In genomic region chr6:36380166-36380565, GRCh38 we compare ENCODE assay signal across 22 cellular contexts. TPM values are rescaled to one million over a fixed set of nuclear protein-coding genes. Genes with fewer than 3 reads are reported as not detected.
A peak's percentile ranks its signal among the peaks of the same experiment; 100 is the strongest.
DNase-seq lines count a peak whose midpoint lies in the region; ATAC-seq lines count a peak whose summit lies in the region.
"Had no signal": no experiment of that assay in that cellular context is flagged by ENCODE, and none has a peak within 500 bp of the region (broad histone marks: within the 10 kb centered on the region; RNA-seq: fewer than 3 reads in every experiment).

No MANE protein-coding gene starts in this region.

- peaks cover 13% of the 10 kb centered on the region for H3K36me3 Mint-ChIP-seq in activated naive CD8-positive, alpha-beta T cell treated with anti-CD3 and anti-CD28 coated beads, Interleukin-2, amount 10 ng/mL, durations not matched to agents 7 days and 5 days
- H3K36me3 Mint-ChIP-seq in activated naive CD8-positive, alpha-beta T cell treated with anti-CD3 and anti-CD28 coated beads for 36 hours, result no peaks in the 10 kb centered on the region
- peaks cover 5% of the 10 kb centered on the region for H3K36me3 Mint-ChIP-seq in activated CD4-positive, alpha-beta memory T cell treated with anti-CD3 and anti-CD28 coated beads for 36 hours
- no peaks in the 10 kb centered on the region for H3K36me3 Mint-ChIP-seq in activated T-helper 17 cell treated with anti-CD3 and anti-CD28 coated beads, Interleukin-2, amount 50 U/mL, for 72 hours (ENCODE audit: low read depth)
- peaks cover 4% of the 10 kb centered on the region for H3K36me3 Mint-ChIP-seq in effector memory CD8-positive, alpha-beta T cell (ENCODE audit: insufficient read depth)
- no peaks in the 10 kb centered on the region for H3K36me3 Mint-ChIP-seq in activated naive CD4-positive, alpha-beta T cell treated with anti-CD3 and anti-CD28 coated beads, Interleukin-2, amount 50 U/mL, for 72 hours

- peak overlapping the region; percentile 15 for H3K27ac Mint-ChIP-seq in activated naive CD8-positive, alpha-beta T cell treated with anti-CD3 and anti-CD28 coated beads, Interleukin-2, amount 10 ng/mL, durations not matched to agents 7 days and 5 days
- H3K27ac Mint-ChIP-seq in activated naive CD8-positive, alpha-beta T cell treated with anti-CD3 and anti-CD28 coated beads for 36 hours, result no peak overlapping the region
- H3K27ac Mint-ChIP-seq in activated CD4-positive, alpha-beta memory T cell treated with anti-CD3 and anti-CD28 coated beads for 36 hours, result no peak overlapping the region
- H3K27ac Mint-ChIP-seq in activated T-helper 17 cell treated with anti-CD3 and anti-CD28 coated beads, Interleukin-2, amount 50 U/mL, for 72 hours, result peak overlapping the region; percentile 13
- no peak overlapping the region for H3K27ac Mint-ChIP-seq in effector memory CD8-positive, alpha-beta T cell
- H3K27ac Mint-ChIP-seq in activated naive CD4-positive, alpha-beta T cell treated with anti-CD3 and anti-CD28 coated beads, Interleukin-2, amount 50 U/mL, for 72 hours, result no peak overlapping the region
- H3K27ac Mint-ChIP-seq: B cell had no signal

- CTCF ChIA-PET in activated CD4-positive, alpha-beta memory T cell treated with anti-CD3 and anti-CD28 coated beads for 36 hours (lab: Charles Lee), result interaction anchor here (0.7 to 1.4 kb wide), 4 partner anchors 15 to 379 kb away, joined by 3 to 7 read pairs (median 3); no protein-coding TSS in a partner anchor

- DNase-seq in activated naive CD8-positive, alpha-beta T cell treated with anti-CD3 and anti-CD28 coated beads, Interleukin-2, amount 10 ng/mL, durations not matched to agents 7 days and 5 days, result no peak
- no peak for DNase-seq in activated naive CD8-positive, alpha-beta T cell treated with anti-CD3 and anti-CD28 coated beads for 36 hours
- DNase-seq in activated CD4-positive, alpha-beta memory T cell treated with anti-CD3 and anti-CD28 coated beads for 36 hours, result peak; percentile 7
- peak; percentile 70 for DNase-seq in posterior vena cava (ENCODE audit: low spot score)
- DNase-seq in effector memory CD8-positive, alpha-beta T cell, result no peak
- DNase-seq in islet precursor cell, result no peak
- no peak for DNase-seq in activated naive CD4-positive, alpha-beta T cell treated with anti-CD3 and anti-CD28 coated beads, Interleukin-2, amount 50 U/mL, for 72 hours (ENCODE audit: low spot score in 2 of 2)
- DNase-seq: Calu3; CD4-positive, alpha-beta memory T cell; COR-L47; DMS53; DMS79 treated with DMSO at 0.1 percent for 48 hours; GM23248; H9 had no signal

- H3K9me3 Mint-ChIP-seq in activated naive CD8-positive, alpha-beta T cell treated with anti-CD3 and anti-CD28 coated beads, Interleukin-2, amount 10 ng/mL, durations not matched to agents 7 days and 5 days, result no peaks in the 10 kb centered on the region
- H3K9me3 Mint-ChIP-seq in activated naive CD8-positive, alpha-beta T cell treated with anti-CD3 and anti-CD28 coated beads for 36 hours, result no peaks in the 10 kb centered on the region
- no peaks in the 10 kb centered on the region for H3K9me3 Mint-ChIP-seq in activated CD4-positive, alpha-beta memory T cell treated with anti-CD3 and anti-CD28 coated beads for 36 hours
- H3K9me3 Mint-ChIP-seq in activated T-helper 17 cell treated with anti-CD3 and anti-CD28 coated beads, Interleukin-2, amount 50 U/mL, for 72 hours, result no peaks in the 10 kb centered on the region
- H3K9me3 Mint-ChIP-seq in effector memory CD8-positive, alpha-beta T cell, result no peaks in the 10 kb centered on the region
- H3K9me3 Mint-ChIP-seq in activated naive CD4-positive, alpha-beta T cell treated with anti-CD3 and anti-CD28 coated beads, Interleukin-2, amount 50 U/mL, for 72 hours, result no peaks in the 10 kb centered on the region
- H3K9me3 Mint-ChIP-seq: CD4-positive, alpha-beta memory T cell; H9 had no signal

- ATAC-seq in activated naive CD8-positive, alpha-beta T cell treated with anti-CD3 and anti-CD28 coated beads, Interleukin-2, amount 10 ng/mL, durations not matched to agents 7 days and 5 days (ENCODE audit: low read depth), result no peak
- no peak for ATAC-seq in activated T-helper 17 cell treated with anti-CD3 and anti-CD28 coated beads, Interleukin-2, amount 50 U/mL, for 72 hours (replicated peaks)
- ATAC-seq in effector memory CD8-positive, alpha-beta T cell (replicated peaks), result no peak
- ATAC-seq in activated naive CD4-positive, alpha-beta T cell treated with anti-CD3 and anti-CD28 coated beads, Interleukin-2, amount 50 U/mL, for 72 hours, result no peak
- ATAC-seq: HCT116 had no signal

- intact Hi-C loops in activated CD4-positive, alpha-beta memory T cell treated with anti-CD3 and anti-CD28 coated beads for 36 hours (cut with micrococcal nuclease), result no loop called here
- intact Hi-C loops in posterior vena cava (cut with DNase I), result no loop called here

- POLR2A ChIA-PET in activated naive CD8-positive, alpha-beta T cell treated with anti-CD3 and anti-CD28 coated beads, Interleukin-2, amount 10 ng/mL, durations not matched to agents 7 days and 5 days (lab: Charles Lee), result interaction anchor here (0.6 kb wide), 1 partner anchor 9 kb away, joined by 3 read pairs; no protein-coding TSS in a partner anchor
- POLR2A ChIA-PET in activated CD4-positive, alpha-beta memory T cell treated with anti-CD3 and anti-CD28 coated beads for 36 hours (lab: Charles Lee), result no interaction called here

- H3K4me3 Mint-ChIP-seq in activated naive CD8-positive, alpha-beta T cell treated with anti-CD3 and anti-CD28 coated beads, Interleukin-2, amount 10 ng/mL, durations not matched to agents 7 days and 5 days, result no peak overlapping the region
- H3K4me3 Mint-ChIP-seq in activated naive CD8-positive, alpha-beta T cell treated with anti-CD3 and anti-CD28 coated beads for 36 hours, result no peak overlapping the region
- no peak overlapping the region for H3K4me3 Mint-ChIP-seq in activated CD4-positive, alpha-beta memory T cell treated with anti-CD3 and anti-CD28 coated beads for 36 hours
- H3K4me3 Mint-ChIP-seq in activated T-helper 17 cell treated with anti-CD3 and anti-CD28 coated beads, Interleukin-2, amount 50 U/mL, for 72 hours, result no peak overlapping the region
- H3K4me3 Mint-ChIP-seq in effector memory CD8-positive, alpha-beta T cell, result no peak overlapping the region
- H3K4me3 Mint-ChIP-seq: B cell; CD4-positive, alpha-beta memory T cell; H9 had no signal

- peaks cover 7% of the 10 kb centered on the region for H3K4me1 Mint-ChIP-seq in activated naive CD8-positive, alpha-beta T cell treated with anti-CD3 and anti-CD28 coated beads, Interleukin-2, amount 10 ng/mL, durations not matched to agents 7 days and 5 days
- H3K4me1 Mint-ChIP-seq in activated naive CD8-positive, alpha-beta T cell treated with anti-CD3 and anti-CD28 coated beads for 36 hours, result no peaks in the 10 kb centered on the region
- peaks cover 43% of the 10 kb centered on the region for H3K4me1 Mint-ChIP-seq in activated CD4-positive, alpha-beta memory T cell treated with anti-CD3 and anti-CD28 coated beads for 36 hours (ENCODE audit: low read depth)
- peaks cover 28% of the 10 kb centered on the region for H3K4me1 Mint-ChIP-seq in activated T-helper 17 cell treated with anti-CD3 and anti-CD28 coated beads, Interleukin-2, amount 50 U/mL, for 72 hours
- H3K4me1 Mint-ChIP-seq in effector memory CD8-positive, alpha-beta T cell (ENCODE audit: low read depth in 2 of 2), result peaks cover 0 to 12% of the 10 kb centered on the region in 2 donors

- no peaks in the 10 kb centered on the region for H3K27me3 Mint-ChIP-seq in activated naive CD8-positive, alpha-beta T cell treated with anti-CD3 and anti-CD28 coated beads, Interleukin-2, amount 10 ng/mL, durations not matched to agents 7 days and 5 days
- H3K27me3 Mint-ChIP-seq in activated naive CD8-positive, alpha-beta T cell treated with anti-CD3 and anti-CD28 coated beads for 36 hours, result no peaks in the 10 kb centered on the region
- H3K27me3 Mint-ChIP-seq in activated CD4-positive, alpha-beta memory T cell treated with anti-CD3 and anti-CD28 coated beads for 36 hours, result no peaks in the 10 kb centered on the region
- no peaks in the 10 kb centered on the region for H3K27me3 Mint-ChIP-seq in activated T-helper 17 cell treated with anti-CD3 and anti-CD28 coated beads, Interleukin-2, amount 50 U/mL, for 72 hours
- no peaks in the 10 kb centered on the region for H3K27me3 Mint-ChIP-seq in effector memory CD8-positive, alpha-beta T cell
- H3K27me3 Mint-ChIP-seq: CD4-positive, alpha-beta memory T cell had no signal

RNA-seq across cellular contexts. Expression of gene ETV7, which starts 7.3 kb away (rescaled TPM):
- 1 to 10 TPM; 8.7 to 9.8 TPM for total RNA-seq in activated naive CD8-positive, alpha-beta T cell treated with anti-CD3 and anti-CD28 coated beads, Interleukin-2, amount 10 ng/mL, durations not matched to agents 7 days and 5 days
- total RNA-seq in activated naive CD8-positive, alpha-beta T cell treated with anti-CD3 and anti-CD28 coated beads for 36 hours, result 1 to 10 TPM; 2.8 to 3.1 TPM
- 1 to 10 TPM; 5.8 to 5.9 TPM for total RNA-seq in activated CD4-positive, alpha-beta memory T cell treated with anti-CD3 and anti-CD28 coated beads for 36 hours
- 10 to 100 TPM in 1 of 2 donors, 1 to 10 TPM in 1; 2.6 to 16.9 TPM for total RNA-seq in activated T-helper 17 cell treated with anti-CD3 and anti-CD28 coated beads, Interleukin-2, amount 50 U/mL, for 72 hours
- under 1 TPM in 1 of 2 donors, not detected in 1; 0.57 TPM for total RNA-seq in posterior vena cava
- total RNA-seq in activated naive CD4-positive, alpha-beta T cell treated with anti-CD3 and anti-CD28 coated beads, Interleukin-2, amount 50 U/mL, for 72 hours, result 1 to 10 TPM in 1 of 2 donors, under 1 TPM in 1; 0.16 to 2.0 TPM
- total RNA-seq: A172 had no signal

RNA-seq across cellular contexts. Expression of gene BNIP5, which starts 43.5 kb away (rescaled TPM):
- not detected for total RNA-seq in activated naive CD8-positive, alpha-beta T cell treated with anti-CD3 and anti-CD28 coated beads, Interleukin-2, amount 10 ng/mL, durations not matched to agents 7 days and 5 days
- total RNA-seq in activated naive CD8-positive, alpha-beta T cell treated with anti-CD3 and anti-CD28 coated beads for 36 hours, result not detected
- total RNA-seq in activated CD4-positive, alpha-beta memory T cell treated with anti-CD3 and anti-CD28 coated beads for 36 hours, result not detected
- not detected for total RNA-seq in activated T-helper 17 cell treated with anti-CD3 and anti-CD28 coated beads, Interleukin-2, amount 50 U/mL, for 72 hours
- not detected for total RNA-seq in posterior vena cava
- not detected for total RNA-seq in activated naive CD4-positive, alpha-beta T cell treated with anti-CD3 and anti-CD28 coated beads, Interleukin-2, amount 50 U/mL, for 72 hours
- total RNA-seq: A172; A673; CD4-positive, alpha-beta memory T cell; Daoy; G401; GM23248; H4; H9 had no signal

Comparison
In these comparisons a context has a peak if more than half of its experiments do, and no peak if none do; other contexts are left out.
1. H3K27ac Mint-ChIP-seq: peak in activated naive CD8-positive, alpha-beta T cell treated with anti-CD3 and anti-CD28 coated beads, Interleukin-2, amount 10 ng/mL, durations not matched to agents 7 days and 5 days (single experiment) and activated T-helper 17 cell treated with anti-CD3 and anti-CD28 coated beads, Interleukin-2, amount 50 U/mL, for 72 hours (single experiment); none in activated naive CD8-positive, alpha-beta T cell treated with anti-CD3 and anti-CD28 coated beads for 36 hours (single experiment), activated CD4-positive, alpha-beta memory T cell treated with anti-CD3 and anti-CD28 coated beads for 36 hours (single experiment), effector memory CD8-positive, alpha-beta T cell (0 of 2) and activated naive CD4-positive, alpha-beta T cell treated with anti-CD3 and anti-CD28 coated beads, Interleukin-2, amount 50 U/mL, for 72 hours (0 of 2).
2. DNase-seq: peak in activated CD4-positive, alpha-beta memory T cell treated with anti-CD3 and anti-CD28 coated beads for 36 hours (single experiment) and posterior vena cava (single experiment); none in activated naive CD8-positive, alpha-beta T cell treated with anti-CD3 and anti-CD28 coated beads, Interleukin-2, amount 10 ng/mL, durations not matched to agents 7 days and 5 days (single experiment), activated naive CD8-positive, alpha-beta T cell treated with anti-CD3 and anti-CD28 coated beads for 36 hours (single experiment), effector memory CD8-positive, alpha-beta T cell (0 of 3), islet precursor cell (single experiment) and activated naive CD4-positive, alpha-beta T cell treated with anti-CD3 and anti-CD28 coated beads, Interleukin-2, amount 50 U/mL, for 72 hours (0 of 2).